8 cellular contexts compared by ENCODE assay signal in genomic region chr19:16445238-16446107, GRCh38. TPM values are rescaled to one million over a fixed set of nuclear protein-coding genes. Genes with fewer than 3 reads are reported as not detected.
DNase-seq lines count a peak whose midpoint lies in the region; ATAC-seq and TF ChIP-seq lines count a peak whose summit lies in the region.

No MANE protein-coding gene starts in this region.

- peaks cover 12% of the 10 kb centered on the region for H3K4me1 ChIP-seq in CD4-positive, CD25-positive, alpha-beta regulatory T cell (ENCODE audit: control insufficient read depth, insufficient read depth, low read length, poor library complexity, severe bottlenecking)
- H3K4me1 ChIP-seq in esophagus squamous epithelium (peaks cover 17 to 77% (median 49%) of the 10 kb centered on the region in 3 donors), esophagus muscularis mucosa (peaks cover 58 to 78% (median 70%) of the 10 kb centered on the region in 4 donors)

- WGBS in esophagus squamous epithelium, 2 donors, result 68 to 73% methylated on average over 10 to 12 of the region's 14 CpGs
- 83% methylated on average over 13 of the region's 14 CpGs for WGBS in esophagus muscularis mucosa

- peaks cover 0 to 3% (median 0%) of the 10 kb centered on the region in 7 donors for H3K9me3 Mint-ChIP-seq in CD4-positive, CD25-positive, alpha-beta regulatory T cell

- peaks cover 11% of the 10 kb centered on the region for H3K36me3 Mint-ChIP-seq in CD4-positive, CD25-positive, alpha-beta regulatory T cell

- no peaks in the 10 kb centered on the region for H3K27me3 Mint-ChIP-seq in CD4-positive, CD25-positive, alpha-beta regulatory T cell

- no peak overlapping the region for H3K4me3 Mint-ChIP-seq in CD4-positive, CD25-positive, alpha-beta regulatory T cell

- no peak for TF ChIP-seq EP300 in esophagus muscularis mucosa (IDR thresholded peaks at IDR 0.05)

- TF ChIP-seq POLR2A in esophagus squamous epithelium (IDR thresholded peaks at IDR 0.05) (peak in 1 of 4 donors; percentile 6), esophagus muscularis mucosa (IDR thresholded peaks at IDR 0.05; ENCODE audit: low read depth) (no peak)

- H3K4me1 Mint-ChIP-seq in CD4-positive, CD25-positive, alpha-beta regulatory T cell, result peaks cover 6 to 63% (median 33%) of the 10 kb centered on the region in 4 donors

- H3K27ac ChIP-seq in CD4-positive, CD25-positive, alpha-beta regulatory T cell (ENCODE audit: insufficient read depth, low read length, poor library complexity, severe bottlenecking), result no peak overlapping the region
- H3K27ac ChIP-seq in esophagus squamous epithelium (peak overlapping the region in 3 of 4 donors; percentile 8 to 61 (median 41)), esophagus muscularis mucosa (replicated peaks in 1 of 4) (peak overlapping the region in 1 of 4 donors; percentile 10)

- peaks cover 13% of the 10 kb centered on the region for H3K36me3 ChIP-seq in CD4-positive, CD25-positive, alpha-beta regulatory T cell (ENCODE audit: control insufficient read depth, insufficient read depth, low read length)
- H3K36me3 ChIP-seq in esophagus squamous epithelium, result peaks cover 6 to 24% (median 6%) of the 10 kb centered on the region in 3 donors
- peaks cover 6 to 13% (median 13%) of the 10 kb centered on the region in 4 donors for H3K36me3 ChIP-seq in esophagus muscularis mucosa

- DNase-seq in CD4-positive, CD25-positive, alpha-beta regulatory T cell, result no peak
- DNase-seq in NAMALWA (ENCODE audit: low spot score) (peak; percentile 93), esophagus squamous epithelium (lab: John Stamatoyannopoulos, UW) (no peak), esophagus muscularis mucosa (ENCODE audit: extremely low spot score) (no peak), NCI-H524 treated with DMSO at 0.1 percent for 48 hours (lab: John Stamatoyannopoulos, UW) (no peak)
- DNase-seq in activated CD4-positive, CD25-positive, alpha-beta regulatory T cell (lab: John Stamatoyannopoulos, UW), result no peak

- no peak for TF ChIP-seq CTCF in esophagus squamous epithelium (IDR thresholded peaks at IDR 0.05)
- no peak for TF ChIP-seq CTCF in esophagus muscularis mucosa (IDR thresholded peaks at IDR 0.05)

- H3K4me3 ChIP-seq in CD4-positive, CD25-positive, alpha-beta regulatory T cell (ENCODE audit: low read depth, low read length), result no peak overlapping the region
- H3K4me3 ChIP-seq in esophagus squamous epithelium, result no peak overlapping the region
- no peak overlapping the region for H3K4me3 ChIP-seq in esophagus muscularis mucosa

- no peaks in the 10 kb centered on the region for H3K27me3 ChIP-seq in CD4-positive, CD25-positive, alpha-beta regulatory T cell (ENCODE audit: control insufficient read depth, insufficient read depth, low read length)
- H3K27me3 ChIP-seq in esophagus squamous epithelium (no peaks in the 10 kb centered on the region), esophagus muscularis mucosa (no peaks in the 10 kb centered on the region)

- intact Hi-C loops in esophagus squamous epithelium (cut with DNase I) (no loop called here), esophagus muscularis mucosa (cut with DNase I) (loop anchor here (5.0 kb wide), 1 partner anchor 57 kb away; no protein-coding TSS in a partner anchor)

- H3K9me3 ChIP-seq in CD4-positive, CD25-positive, alpha-beta regulatory T cell (ENCODE audit: control insufficient read depth in 2 of 2, low read length in 2 of 2), result no peaks in the 10 kb centered on the region
- H3K9me3 ChIP-seq in esophagus squamous epithelium (no peaks in the 10 kb centered on the region), esophagus muscularis mucosa (no peaks in the 10 kb centered on the region)

- peak overlapping the region; percentile 9 to 72 (median 60) for H3K27ac Mint-ChIP-seq in CD4-positive, CD25-positive, alpha-beta regulatory T cell

- no peak for ATAC-seq in CD4-positive, CD25-positive, alpha-beta regulatory T cell (ENCODE audit: low read depth in 2 of 2)
- peak; percentile 38 for ATAC-seq in GM19328 (IDR thresholded peaks at IDR 0.05; ENCODE audit: unreplicated experiment)
- no peak for ATAC-seq in GM19397 (IDR thresholded peaks at IDR 0.05; ENCODE audit: unreplicated experiment)

RNA-seq across cellular contexts. Expression of gene EPS15L1, which starts 26.3 kb away (rescaled TPM):
- 47.8 TPM for total RNA-seq in CD4-positive, CD25-positive, alpha-beta regulatory T cell
- polyA plus RNA-seq in CD4-positive, CD25-positive, alpha-beta regulatory T cell, result 1 to 10 TPM; 8.5 to 9.1 (median 8.8) TPM
- total RNA-seq in esophagus squamous epithelium (10 to 100 TPM in 3 of 4 donors, 1 to 10 TPM in 1; 8.1 to 21.7 (median 19.8) TPM), esophagus muscularis mucosa (10 to 100 TPM; 14.2 to 30.8 (median 18.0) TPM)

RNA-seq across cellular contexts. Expression of gene CALR3, which starts 50.5 kb away (rescaled TPM):
- not detected for total RNA-seq in CD4-positive, CD25-positive, alpha-beta regulatory T cell
- not detected for polyA plus RNA-seq in CD4-positive, CD25-positive, alpha-beta regulatory T cell
- not detected for total RNA-seq in esophagus squamous epithelium
- not detected for total RNA-seq in esophagus muscularis mucosa

RNA-seq across cellular contexts. Expression of gene C19orf44, which starts 50.7 kb away (rescaled TPM):
- 1.9 TPM for total RNA-seq in CD4-positive, CD25-positive, alpha-beta regulatory T cell
- polyA plus RNA-seq in CD4-positive, CD25-positive, alpha-beta regulatory T cell, result 1 to 10 TPM in 2 of 4 donors, under 1 TPM in 1, not detected in 1; 0.76 to 1.6 (median 1.5) TPM
- total RNA-seq in esophagus squamous epithelium, result 1 to 10 TPM; 2.5 to 10.0 (median 4.2) TPM
- total RNA-seq in esophagus muscularis mucosa, result 10 to 100 TPM in 1 of 4 donors, 1 to 10 TPM in 3; 7.0 to 10.4 (median 8.5) TPM
